Comparison of ENCODE assay signal across 29 cellular contexts in genomic region chr1:18401921-18402320, GRCh38.
"Had no signal": no experiment of that assay in that cellular context is flagged by ENCODE, and none has a peak within 500 bp of the region (broad histone marks: within the 10 kb centered on the region; RNA-seq: fewer than 3 reads in every experiment).

No MANE protein-coding gene starts in this region.

- H2AFZ ChIP-seq: hepatocyte had no signal

- DNase-seq: colonic mucosa; cortex of kidney; dermis blood vessel endothelial cell; dorsolateral prefrontal cortex; effector CD4-positive, alpha-beta T cell; effector CD8-positive, alpha-beta T cell; effector memory CD4-positive, alpha-beta T cell; effector memory CD8-positive, alpha-beta T cell; endodermal cell; erythroblast; esophagus squamous epithelium; foreskin keratinocyte; foreskin melanocyte; gastrocnemius medialis; glutamatergic neuron; head of caudate nucleus; heart left ventricle; heart right ventricle had no signal

- ATAC-seq: effector memory CD8-positive, alpha-beta T cell; esophagus mucosa; foreskin keratinocyte; gastrocnemius medialis; gastroesophageal sphincter; heart left ventricle; heart right ventricle had no signal

- H3K27me3 ChIP-seq: colonic mucosa, foreskin keratinocyte had no signal

- H3K9me3 ChIP-seq: colonic mucosa, esophagus squamous epithelium, gastrocnemius medialis had no signal

- H3K27ac Mint-ChIP-seq: dendritic cell treated with granulocyte-macrophage colony-stimulating factor and Interleukin-4, amounts not matched to agents 40 ng/mL and 50 ng/mL, for 4 days; effector memory CD8-positive, alpha-beta T cell; endodermal cell had no signal

- H3K9me3 Mint-ChIP-seq: dendritic cell treated with granulocyte-macrophage colony-stimulating factor and Interleukin-4, amounts not matched to agents 40 ng/mL and 50 ng/mL, for 4 days; effector memory CD8-positive, alpha-beta T cell had no signal

- H3K36me3 ChIP-seq: colonic mucosa, esophagus muscularis mucosa, esophagus squamous epithelium, gastrocnemius medialis, gastroesophageal sphincter, heart left ventricle, heart right ventricle had no signal

- H3K4me2 ChIP-seq: hepatocyte had no signal

- H3K4me3 ChIP-seq: colonic mucosa, coronary artery, dorsolateral prefrontal cortex, esophagus muscularis mucosa, esophagus squamous epithelium, gastrocnemius medialis, gastroesophageal sphincter, heart left ventricle, heart right ventricle, hepatocyte had no signal

- H3K79me2 ChIP-seq: hepatocyte had no signal

- H3K4me1 ChIP-seq: colonic mucosa, esophagus muscularis mucosa, esophagus squamous epithelium, foreskin keratinocyte, gastrocnemius medialis, gastroesophageal sphincter, heart left ventricle, heart right ventricle had no signal

- FAIRE-seq: colon, endometrium, endothelial cell of umbilical vein, frontal cortex had no signal

- H3K27ac ChIP-seq: colonic mucosa, coronary artery, dorsolateral prefrontal cortex, epithelial cell of prostate, esophagus muscularis mucosa, esophagus squamous epithelium, foreskin keratinocyte, gastrocnemius medialis, gastroesophageal sphincter, heart left ventricle, heart right ventricle, hepatocyte had no signal

- H3K4me3 Mint-ChIP-seq: dendritic cell treated with granulocyte-macrophage colony-stimulating factor and Interleukin-4, amounts not matched to agents 40 ng/mL and 50 ng/mL, for 4 days; effector memory CD8-positive, alpha-beta T cell; endodermal cell had no signal
